In the genomic region with DNA sequence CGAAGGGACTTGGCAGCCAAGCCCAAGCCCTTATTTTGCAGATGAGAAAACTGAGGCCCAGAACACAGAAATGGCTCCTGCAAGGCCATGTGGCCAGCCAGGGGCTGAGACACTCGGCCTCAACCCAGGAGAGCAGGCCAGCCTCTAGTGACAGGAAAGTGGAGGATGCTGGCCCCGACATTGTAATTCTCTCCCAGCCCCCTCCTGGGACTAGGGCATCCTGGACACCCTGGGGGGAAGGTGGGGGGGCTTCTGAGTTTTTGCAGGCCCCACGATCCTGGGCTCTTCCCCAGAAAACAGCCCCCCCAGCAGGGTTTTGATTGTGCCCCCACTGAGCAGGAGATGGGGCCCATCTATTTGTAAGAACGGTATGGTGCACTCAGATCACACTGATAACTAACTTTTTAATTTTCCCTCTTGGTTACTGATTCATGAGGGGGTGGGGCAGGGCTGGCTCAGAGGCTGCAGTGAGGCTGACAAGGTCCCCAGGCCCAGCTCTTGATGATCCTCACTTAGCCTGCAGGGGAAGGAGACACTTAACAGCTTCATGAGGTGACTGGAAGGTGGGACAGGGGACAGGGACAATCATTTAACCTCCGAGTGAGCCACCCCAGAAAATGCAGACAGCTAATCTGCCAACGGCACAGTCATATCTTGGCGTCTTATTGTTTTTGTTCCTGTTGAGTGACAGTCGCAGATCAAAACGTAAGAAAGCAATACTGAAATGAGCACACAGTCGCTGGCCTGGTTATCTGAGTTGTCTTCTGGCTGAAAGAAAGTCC, we compare ENCODE assay signal across 8 cellular contexts. TPM values are rescaled to one million over a fixed set of nuclear protein-coding genes. Genes with fewer than 3 reads are reported as not detected.
DNase-seq lines count a peak whose midpoint lies in the region; ATAC-seq and TF ChIP-seq lines count a peak whose summit lies in the region.

No MANE protein-coding gene starts in this region.

- no peak for DNase-seq in cardiac muscle cell (ENCODE audit: low read depth in 1 of 2, low spot score in 1 of 2)
- DNase-seq in left ventricle myocardium superior, result no peak
- no peak for DNase-seq in endodermal cell
- DNase-seq in stimulated activated CD4-positive, alpha-beta T cell treated with anti-CD3 and anti-CD28 coated beads, Interleukin-2, amount 100 ng/mL, for 48 hours, result peak; percentile 40 to 43
- DNase-seq in PC-9, result no peak
- no peak for DNase-seq in NCI-H82 treated with DMSO at 0.1 percent for 48 hours (lab: John Stamatoyannopoulos, UW; ENCODE audit: unreplicated experiment)

- H3K27me3 Mint-ChIP-seq in endodermal cell (ENCODE audit: insufficient read depth), result no peaks in the 10 kb centered on the region

- no peak overlapping the region for H3K9ac ChIP-seq in endodermal cell (ENCODE audit: extremely low read depth, low read length, poor library complexity, severe bottlenecking)

- BruUV-seq in PC-9 (replicated peaks; lab: Mats Ljungman, UMichigan), result no TSS peak

- POLR2A ChIA-PET in PC-9 (lab: Charles Lee; ENCODE audit: unreplicated experiment), result no interaction called here

- peaks cover 27% of the 10 kb centered on the region for H4K20me1 ChIP-seq in PC-9 (ENCODE audit: insufficient read depth)

- no peaks in the 10 kb centered on the region for H3K27me3 ChIP-seq in cardiac muscle cell
- no peaks in the 10 kb centered on the region for H3K27me3 ChIP-seq in endodermal cell (ENCODE audit: control insufficient read depth, insufficient read depth, low read length, poor library complexity, severe bottlenecking)
- no peaks in the 10 kb centered on the region for H3K27me3 ChIP-seq in PC-9 (ENCODE audit: insufficient read depth, low read depth)

- H3K4me3 ChIP-seq in cardiac muscle cell (no peak overlapping the region), endodermal cell (ENCODE audit: low read length) (no peak overlapping the region), PC-9 (no peak overlapping the region)

- H3K4me1 ChIP-seq in cardiac muscle cell (ENCODE audit: low read depth) (peaks cover 88% of the 10 kb centered on the region), endodermal cell (ENCODE audit: control insufficient read depth, insufficient read depth, low read length) (peaks cover 64% of the 10 kb centered on the region), PC-9 (replicated peaks; ENCODE audit: insufficient read depth) (peaks cover 22% of the 10 kb centered on the region)

- no peaks in the 10 kb centered on the region for H3K9me2 ChIP-seq in PC-9 (ENCODE audit: insufficient read depth)

- 77 to 84% methylated on average over 7 to 11 of the region's 11 CpGs for WGBS in endodermal cell (ENCODE audit: insufficient coverage in 1 of 2, insufficient read length in 1 of 2), 2 experiments

- peaks cover 4% of the 10 kb centered on the region; the same call in 1 of the 2 replicates for H3F3A ChIP-seq in PC-9 (ENCODE audit: insufficient read depth, low read depth)

- intact Hi-C loops in left ventricle myocardium superior (cut with micrococcal nuclease) (no loop called here), PC-9 (cut with micrococcal nuclease; ENCODE audit: unreplicated experiment) (no loop called here)

- CTCF ChIA-PET in PC-9 (lab: Charles Lee), result no interaction called here

- H3K36me3 Mint-ChIP-seq in endodermal cell (ENCODE audit: low read depth), result peaks cover 54% of the 10 kb centered on the region

- H3K27ac ChIP-seq in cardiac muscle cell, result peak overlapping the region; percentile 84
- H3K27ac ChIP-seq in endodermal cell (ENCODE audit: low read depth, low read length), result peak overlapping the region; percentile 7
- H3K27ac ChIP-seq in PC-9, result no peak overlapping the region

- TF ChIP-seq CTCF in cardiac muscle cell (IDR thresholded peaks at IDR 0.05; ENCODE audit: low read depth, low read length) (no peak), endodermal cell (conservative IDR thresholded peaks at IDR 0.05) (peak; percentile 33), PC-9 (conservative IDR thresholded peaks at IDR 0.05) (no peak)

- no peak overlapping the region for H2AFZ ChIP-seq in PC-9

- ATAC-seq in left ventricle myocardium superior (no peak), SK-N-SH treated with all-trans-retinoic acid at 6 μM for 48 hours (no peak), HG02571 (IDR thresholded peaks at IDR 0.05; ENCODE audit: unreplicated experiment) (no peak)

- H3K36me3 ChIP-seq in cardiac muscle cell (peaks cover 4% of the 10 kb centered on the region), endodermal cell (ENCODE audit: control insufficient read depth, insufficient read depth, low read length) (peaks cover 82% of the 10 kb centered on the region), PC-9 (ENCODE audit: low read depth) (no peaks in the 10 kb centered on the region)

- peak overlapping the region; percentile 38 for H3K4me3 Mint-ChIP-seq in endodermal cell

- peaks cover 88% of the 10 kb centered on the region for H3K4me1 Mint-ChIP-seq in endodermal cell

- H3K79me2 ChIP-seq in PC-9 (ENCODE audit: low read depth), result peaks cover 100% of the 10 kb centered on the region

- H3K9me3 ChIP-seq in cardiac muscle cell (ENCODE audit: low read depth) (no peaks in the 10 kb centered on the region), endodermal cell (ENCODE audit: control insufficient read depth, low read length) (no peaks in the 10 kb centered on the region), PC-9 (ENCODE audit: insufficient read depth, low read depth) (no peaks in the 10 kb centered on the region)

- H3K4me2 ChIP-seq in PC-9, result no peak overlapping the region

- no peak overlapping the region for H3K27ac Mint-ChIP-seq in endodermal cell

- no peaks in the 10 kb centered on the region for H3K9me3 Mint-ChIP-seq in endodermal cell

TF ChIP-seq in SK-N-SH treated with all-trans-retinoic acid at 6 μM for 48 hours, 23 proteins besides CTCF, POLR2A, EP300 and RAD21:
- TF ChIP-seq TOX (CRISPR knock-in tag; IDR thresholded peaks at IDR 0.05; ENCODE audit: borderline replicate concordance), result no peak
- TF ChIP-seq, protein P1, sequence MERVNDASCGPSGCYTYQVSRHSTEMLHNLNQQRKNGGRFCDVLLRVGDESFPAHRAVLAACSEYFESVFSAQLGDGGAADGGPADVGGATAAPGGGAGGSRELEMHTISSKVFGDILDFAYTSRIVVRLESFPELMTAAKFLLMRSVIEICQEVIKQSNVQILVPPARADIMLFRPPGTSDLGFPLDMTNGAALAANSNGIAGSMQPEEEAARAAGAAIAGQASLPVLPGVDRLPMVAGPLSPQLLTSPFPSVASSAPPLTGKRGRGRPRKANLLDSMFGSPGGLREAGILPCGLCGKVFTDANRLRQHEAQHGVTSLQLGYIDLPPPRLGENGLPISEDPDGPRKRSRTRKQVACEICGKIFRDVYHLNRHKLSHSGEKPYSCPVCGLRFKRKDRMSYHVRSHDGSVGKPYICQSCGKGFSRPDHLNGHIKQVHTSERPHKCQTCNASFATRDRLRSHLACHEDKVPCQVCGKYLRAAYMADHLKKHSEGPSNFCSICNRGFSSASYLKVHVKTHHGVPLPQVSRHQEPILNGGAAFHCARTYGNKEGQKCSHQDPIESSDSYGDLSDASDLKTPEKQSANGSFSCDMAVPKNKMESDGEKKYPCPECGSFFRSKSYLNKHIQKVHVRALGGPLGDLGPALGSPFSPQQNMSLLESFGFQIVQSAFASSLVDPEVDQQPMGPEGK (CRISPR knock-in tag; IDR thresholded peaks at IDR 0.05; ENCODE audit: borderline replicate concordance), result 0 out of 2 replicates have a peak, but pooled peaks have one; percentile 22

RNA-seq across cellular contexts. Expression of a gene that starts 18.9 kb away (rescaled TPM):
- total RNA-seq in cardiac muscle cell (93.1 and 129 TPM in 2 replicates), left ventricle myocardium superior (13.8 TPM), endodermal cell (10 to 100 TPM; 52.4 to 67.4 TPM), PC-9 (2021) (5.0 and 5.8 TPM in 2 replicates)
- 60.1 and 80.8 TPM in 2 replicates for polyA plus RNA-seq in cardiac muscle cell
- polyA plus RNA-seq in endodermal cell (2013, experiment 1 of 2), result 16.5 TPM
- polyA plus RNA-seq in endodermal cell (2013, experiment 2 of 2), result 16.2 TPM

Comparison
In these comparisons a context has a peak if more than half of its experiments do, and no peak if none do; other contexts are left out.
1. DNase-seq: peak in stimulated activated CD4-positive, alpha-beta T cell treated with anti-CD3 and anti-CD28 coated beads, Interleukin-2, amount 100 ng/mL, for 48 hours (2 of 2); none in cardiac muscle cell (0 of 2), left ventricle myocardium superior (single experiment), endodermal cell (single experiment), PC-9 (0 of 2) and NCI-H82 treated with DMSO at 0.1 percent for 48 hours (single experiment).